ENCODE assay signal across 13 cellular contexts in the genomic region with DNA sequence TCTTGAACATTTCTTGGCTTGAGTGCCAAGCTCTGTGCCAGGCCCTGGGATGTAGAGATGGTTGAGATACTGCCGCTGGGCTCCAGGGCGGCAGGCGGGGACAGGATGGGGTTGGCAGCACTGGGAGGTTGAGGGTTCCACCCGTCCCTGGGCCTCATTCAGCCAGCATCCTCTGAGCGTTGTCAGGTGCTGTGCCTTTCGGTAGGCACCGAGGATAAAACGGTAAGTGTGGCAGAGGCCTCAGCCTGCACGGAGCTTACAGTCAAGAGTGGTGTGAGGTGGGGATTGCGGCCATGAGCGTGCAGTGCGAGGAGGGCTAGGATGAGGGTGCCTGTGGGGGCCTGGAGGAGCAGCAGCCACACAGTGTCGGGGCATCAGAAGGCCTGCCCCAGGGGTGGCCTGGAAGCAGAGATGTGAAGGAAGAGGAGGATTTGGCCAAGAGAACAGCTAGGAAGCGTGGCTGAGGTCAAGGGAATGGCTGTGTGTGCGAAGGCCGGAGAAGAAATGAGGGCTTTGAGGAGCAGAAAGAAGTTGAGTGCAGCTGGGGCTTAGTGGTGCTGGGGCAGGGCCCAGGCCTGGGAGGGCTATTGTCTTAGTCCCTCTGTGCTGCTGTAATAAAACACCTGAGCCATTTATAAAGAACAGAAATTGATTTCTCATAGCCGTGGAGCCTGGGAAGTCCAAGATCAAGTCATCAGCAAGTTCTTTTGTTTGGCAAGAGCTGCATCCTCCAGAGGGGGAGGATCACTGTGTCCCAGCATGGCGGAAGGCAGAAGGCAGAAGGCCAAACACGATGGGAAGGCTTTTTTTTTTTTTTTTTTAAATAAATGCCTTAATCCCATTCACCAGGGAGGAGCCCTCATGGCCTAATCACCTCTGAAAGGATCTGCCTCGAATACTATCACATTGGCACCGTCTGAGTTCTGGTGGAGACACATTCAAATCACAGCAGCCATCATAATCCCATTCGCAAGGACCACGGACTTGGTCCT. TPM values are rescaled to one million over a fixed set of nuclear protein-coding genes. Genes with fewer than 3 reads are reported as not detected.
DNase-seq lines count a peak whose midpoint lies in the region; TF ChIP-seq lines count a peak whose summit lies in the region.
"Had no signal": no experiment of that assay in that cellular context is flagged by ENCODE, and none has a peak within 500 bp of the region (broad histone marks: within the 10 kb centered on the region; RNA-seq: fewer than 3 reads in every experiment).

No MANE protein-coding gene starts in this region.

- 74 to 77% methylated on average over 15 to 23 of the region's 23 CpGs for WGBS in esophagus squamous epithelium, 2 donors

- no peaks in the 10 kb centered on the region for H3K27me3 ChIP-seq in layer of hippocampus (ENCODE audit: control insufficient read depth, insufficient read depth, low read length)
- peaks cover 0 to 7% (median 0%) of the 10 kb centered on the region in 4 donors for H3K27me3 ChIP-seq in esophagus squamous epithelium
- H3K27me3 ChIP-seq: vagina had no signal

- no peak for TF ChIP-seq POLR2A in esophagus squamous epithelium (IDR thresholded peaks at IDR 0.05)

- H3K4me3 ChIP-seq in choroid plexus epithelial cell (ENCODE audit: low read depth, low read length): no peak overlapping the region
- H3K4me3 ChIP-seq in esophagus squamous epithelium: no peak overlapping the region
- H3K4me3 ChIP-seq: psoas muscle, vagina had no signal

- H3K27ac ChIP-seq in layer of hippocampus (ENCODE audit: low read depth, low read length): peak overlapping the region; percentile 15
- peak overlapping the region; percentile 75 for H3K27ac ChIP-seq in substantia nigra (ENCODE audit: low read depth, low read length, poor library complexity, severe bottlenecking)
- H3K27ac ChIP-seq in esophagus squamous epithelium: no peak overlapping the region
- H3K27ac ChIP-seq: C4-2B, psoas muscle, vagina, VCaP had no signal

- intact Hi-C loops in esophagus squamous epithelium (cut with DNase I): no loop called here

- H3K36me3 ChIP-seq in esophagus squamous epithelium: no peaks in the 10 kb centered on the region
- H3K36me3 ChIP-seq: vagina had no signal

- H3K9me3 ChIP-seq in esophagus squamous epithelium: no peaks in the 10 kb centered on the region
- H3K9me3 ChIP-seq: psoas muscle, vagina had no signal

- TF ChIP-seq CTCF in choroid plexus epithelial cell (conservative IDR thresholded peaks at IDR 0.05; ENCODE audit: low read depth, low read length): no peak
- no peak for TF ChIP-seq CTCF in esophagus squamous epithelium (IDR thresholded peaks at IDR 0.05)

- DNase-seq in NCI-H524 (lab: John Stamatoyannopoulos, UW) (peak; percentile 82 to 89), choroid plexus epithelial cell (ENCODE audit: low read depth) (peak; percentile 49), substantia nigra (lab: John Stamatoyannopoulos, UW) (no peak), cerebellar cortex (ENCODE audit: low spot score) (no peak), esophagus squamous epithelium (lab: John Stamatoyannopoulos, UW) (no peak), NCI-H187 (lab: John Stamatoyannopoulos, UW) (no peak)
- DNase-seq: activated naive CD4-positive, alpha-beta T cell treated with Interleukin-2 at 50 U/mL for 16 hours; NCI-H2081 had no signal

- peaks cover 0 to 19% (median 0%) of the 10 kb centered on the region in 3 donors for H3K4me1 ChIP-seq in esophagus squamous epithelium
- H3K4me1 ChIP-seq: psoas muscle had no signal

RNA-seq across cellular contexts. Expression of a gene that starts 22.7 kb away (rescaled TPM):
- total RNA-seq in esophagus squamous epithelium: 1 to 10 TPM in 1 of 4 donors, under 1 TPM in 2, not detected in 1; 0.19 to 2.3 (median 0.22) TPM

Comparison
In these comparisons a context has a peak if more than half of its experiments do, and no peak if none do; other contexts are left out.
1. DNase-seq: peak in NCI-H524 (2 of 2) and choroid plexus epithelial cell (single experiment); none in substantia nigra (0 of 49), cerebellar cortex (single experiment), esophagus squamous epithelium (single experiment) and NCI-H187 (0 of 2).
2. H3K27ac ChIP-seq: peak in layer of hippocampus (single experiment) and substantia nigra (single experiment); none in esophagus squamous epithelium (0 of 4).